ENCODE assay signal across 8 cellular contexts in genomic region chr7:100584677-100585510, GRCh38. TPM values are rescaled to one million over a fixed set of nuclear protein-coding genes. Genes with fewer than 3 reads are reported as not detected.
DNase-seq lines count a peak whose midpoint lies in the region; ATAC-seq and TF ChIP-seq lines count a peak whose summit lies in the region.

No MANE protein-coding gene starts in this region.

- peak overlapping the region; percentile 97 for H3K27ac ChIP-seq in C4-2B
- peak overlapping the region; percentile 94 for H3K27ac ChIP-seq in HL-60 (replicated peaks)
- H3K27ac ChIP-seq in osteoblast (ENCODE audit: low read depth, low read length) = peak overlapping the region; percentile 77

- no peaks in the 10 kb centered on the region for H3K9me3 ChIP-seq in osteoblast (ENCODE audit: low read depth, low read length)

- H3K27me3 ChIP-seq in HL-60 (ENCODE audit: insufficient read depth, poor library complexity, severe bottlenecking) (no peaks in the 10 kb centered on the region), osteoblast (ENCODE audit: insufficient read depth, low read length) (no peaks in the 10 kb centered on the region)

- H3K79me2 ChIP-seq in osteoblast (ENCODE audit: insufficient read depth, low read length) = peaks cover 47% of the 10 kb centered on the region

- H2AFZ ChIP-seq in osteoblast (ENCODE audit: low read length) = no peak overlapping the region

- H3K9me3 Mint-ChIP-seq in activated CD4-positive, alpha-beta memory T cell treated with anti-CD3 and anti-CD28 coated beads for 36 hours = no peaks in the 10 kb centered on the region

- ATAC-seq in GM21423 (IDR thresholded peaks at IDR 0.05; ENCODE audit: unreplicated experiment) = no peak
- ATAC-seq in HG02642 (IDR thresholded peaks at IDR 0.05; ENCODE audit: poor library complexity, unreplicated experiment) = no peak

- peak overlapping the region; percentile 88 for H3K4me2 ChIP-seq in osteoblast (ENCODE audit: insufficient read depth, low read length)

- DNase-seq in HL-60 (ENCODE audit: low read depth in 1 of 2, low spot score in 1 of 2) = no peak
- peak; percentile 42 for DNase-seq in activated CD4-positive, alpha-beta memory T cell treated with anti-CD3 and anti-CD28 coated beads for 36 hours
- DNase-seq in foreskin fibroblast = peak; percentile 77 to 91
- DNase-seq in osteoblast (ENCODE audit: insufficient read length, low spot score, missing footprints) = peak; percentile 95
- no peak for DNase-seq in putamen (ENCODE audit: low spot score)

- POLR2A ChIA-PET in activated CD4-positive, alpha-beta memory T cell treated with anti-CD3 and anti-CD28 coated beads for 36 hours (lab: Charles Lee) = interaction anchor here (0.7 to 4.1 kb wide), 16 partner anchors 15 to 461 kb away, joined by 3 to 31 read pairs (median 4); partner anchors contain the start of genes AGFG2, GNB2, MOSPD3 and POP7

- H4K20me1 ChIP-seq in osteoblast (ENCODE audit: insufficient read depth, low read length) = peaks cover 37% of the 10 kb centered on the region

- intact Hi-C loops in activated CD4-positive, alpha-beta memory T cell treated with anti-CD3 and anti-CD28 coated beads for 36 hours (cut with micrococcal nuclease) = loop anchor here (5.0 kb wide), 1 partner anchor 107 kb away; the partner anchor contains the start of gene GIGYF1

- H3K36me3 ChIP-seq in osteoblast (ENCODE audit: insufficient read depth, low read length) = peaks cover 28% of the 10 kb centered on the region

- peak overlapping the region; percentile 98 for H3K27ac Mint-ChIP-seq in activated CD4-positive, alpha-beta memory T cell treated with anti-CD3 and anti-CD28 coated beads for 36 hours

- H3K4me1 Mint-ChIP-seq in activated CD4-positive, alpha-beta memory T cell treated with anti-CD3 and anti-CD28 coated beads for 36 hours (ENCODE audit: low read depth) = peaks cover 20% of the 10 kb centered on the region

- CTCF ChIA-PET in activated CD4-positive, alpha-beta memory T cell treated with anti-CD3 and anti-CD28 coated beads for 36 hours (lab: Charles Lee) = interaction anchor here (0.8 to 4.6 kb wide), 12 partner anchors 20 to 141 kb away, joined by 3 to 38 read pairs (median 10); partner anchors contain the start of genes GIGYF1, MOSPD3 and POP7

- H3K4me3 Mint-ChIP-seq in activated CD4-positive, alpha-beta memory T cell treated with anti-CD3 and anti-CD28 coated beads for 36 hours = peak overlapping the region; percentile 85

- TF ChIP-seq CTCF in C4-2B (conservative IDR thresholded peaks at IDR 0.05) = no peak
- no peak for TF ChIP-seq CTCF in HL-60 (IDR thresholded peaks at IDR 0.05; ENCODE audit: insufficient read depth, low read length)
- TF ChIP-seq CTCF in foreskin fibroblast (IDR thresholded peaks at IDR 0.05; ENCODE audit: low read depth, low read length) = no peak
- TF ChIP-seq CTCF in osteoblast (IDR thresholded peaks at IDR 0.05; ENCODE audit: extremely low read depth, low read depth, low read length) = no peak

- H3K4me1 ChIP-seq in osteoblast (ENCODE audit: insufficient read depth, low read length) = peaks cover 23% of the 10 kb centered on the region

- peaks cover 9% of the 10 kb centered on the region for H3K36me3 Mint-ChIP-seq in activated CD4-positive, alpha-beta memory T cell treated with anti-CD3 and anti-CD28 coated beads for 36 hours

- H3K4me3 ChIP-seq in HL-60 (replicated peaks; ENCODE audit: insufficient read depth, low read length) = peak overlapping the region; percentile 94
- peak overlapping the region; percentile 73 to 97 for H3K4me3 ChIP-seq in foreskin fibroblast (ENCODE audit: low read depth in 1 of 2, low read length in 2 of 2)
- H3K4me3 ChIP-seq in osteoblast (ENCODE audit: insufficient read depth, low read length) = peak overlapping the region; percentile 91

- H3K27me3 Mint-ChIP-seq in activated CD4-positive, alpha-beta memory T cell treated with anti-CD3 and anti-CD28 coated beads for 36 hours = peaks cover 2% of the 10 kb centered on the region

RNA-seq across cellular contexts. Expression of gene LRCH4, which starts 1.0 kb away (rescaled TPM):
- total RNA-seq in activated CD4-positive, alpha-beta memory T cell treated with anti-CD3 and anti-CD28 coated beads for 36 hours = 10 to 100 TPM; 93.4 to 97.7 TPM
- total RNA-seq in osteoblast = 14.5 and 18.0 TPM in 2 replicates

RNA-seq across cellular contexts. Expression of gene FBXO24, which starts 1.2 kb away (rescaled TPM):
- total RNA-seq in activated CD4-positive, alpha-beta memory T cell treated with anti-CD3 and anti-CD28 coated beads for 36 hours = 1 to 10 TPM; 2.2 to 2.6 TPM
- total RNA-seq in osteoblast = under 0.01 and 0.36 TPM in 2 replicates

RNA-seq across cellular contexts. Expression of gene SAP25, which starts 11.2 kb away (rescaled TPM):
- total RNA-seq in activated CD4-positive, alpha-beta memory T cell treated with anti-CD3 and anti-CD28 coated beads for 36 hours = 10 to 100 TPM in 1 of 2 experiments, 1 to 10 TPM in 1; 9.9 to 11.4 TPM
- total RNA-seq in osteoblast = not detected in 2 replicates

RNA-seq across cellular contexts. Expression of gene PCOLCE, which starts 17.3 kb away (rescaled TPM):
- total RNA-seq in activated CD4-positive, alpha-beta memory T cell treated with anti-CD3 and anti-CD28 coated beads for 36 hours = 10 to 100 TPM in 1 of 2 experiments, 1 to 10 TPM in 1; 9.2 to 11.0 TPM
- total RNA-seq in osteoblast = 231 and 259 TPM in 2 replicates

RNA-seq across cellular contexts. Expression of gene MOSPD3, which starts 27.4 kb away (rescaled TPM):
- total RNA-seq in activated CD4-positive, alpha-beta memory T cell treated with anti-CD3 and anti-CD28 coated beads for 36 hours = 10 to 100 TPM; 14.0 to 14.4 TPM
- total RNA-seq in osteoblast = 5.1 and 7.1 TPM in 2 replicates

Comparison
In these comparisons a context has a peak if more than half of its experiments do, and no peak if none do; other contexts are left out.
1. DNase-seq: peak in activated CD4-positive, alpha-beta memory T cell treated with anti-CD3 and anti-CD28 coated beads for 36 hours (single experiment), foreskin fibroblast (2 of 2) and osteoblast (single experiment); none in HL-60 (0 of 2) and putamen (single experiment).
2. RNA of gene SAP25, which starts 11.2 kb away (total RNA-seq): 9.9 to 11.4 TPM in activated CD4-positive, alpha-beta memory T cell treated with anti-CD3 and anti-CD28 coated beads for 36 hours; not detected in osteoblast; every median in the first group is over 10 times any median in the second.
3. Peak in every context shown above with its lines, with median percentiles within 50 percentile points of each other: H3K27ac ChIP-seq and H3K4me3 ChIP-seq.